ENCODE assay signal across 17 cellular contexts in genomic region chr1:223684488-223684792, GRCh38. TPM values are rescaled to one million over a fixed set of nuclear protein-coding genes. Genes with fewer than 3 reads are reported as not detected.
"Had no signal": no experiment of that assay in that cellular context is flagged by ENCODE, and none has a peak within 500 bp of the region (broad histone marks: within the 10 kb centered on the region; RNA-seq: fewer than 3 reads in every experiment).

No MANE protein-coding gene starts in this region.

- H3K36me3 ChIP-seq: left lung, stomach, WERI-Rb-1 had no signal

- H3K79me2 ChIP-seq: parathyroid adenoma had no signal

- H3K27me3 ChIP-seq: stomach had no signal

- H3K4me3 Mint-ChIP-seq: activated CD8-positive, alpha-beta memory T cell treated with anti-CD3 and anti-CD28 coated beads, Interleukin-2, amount 10 ng/mL, durations not matched to agents 7 days and 5 days; activated naive CD8-positive, alpha-beta T cell treated with anti-CD3 and anti-CD28 coated beads, Interleukin-2, amount 10 ng/mL, durations not matched to agents 7 days and 5 days; central memory CD8-positive, alpha-beta T cell; mesothelial cell of epicardium; natural killer cell treated with Interleukin-12 subunit alpha and Interleukin-12 subunit beta and Interleukin-15 and Interleukin-18, amount 100 ng/mL, for 72 hours; stimulated activated effector memory CD8-positive, alpha-beta T cell treated with anti-CD3 and anti-CD28 coated beads, Interleukin-12 subunit alpha, Interleukin-12 subunit beta, amount 100 ng/mL, for 72 hours had no signal

- H3K4me1 Mint-ChIP-seq: activated naive CD8-positive, alpha-beta T cell treated with anti-CD3 and anti-CD28 coated beads, Interleukin-2, amount 10 ng/mL, durations not matched to agents 7 days and 5 days; central memory CD8-positive, alpha-beta T cell; stimulated activated effector memory CD8-positive, alpha-beta T cell treated with anti-CD3 and anti-CD28 coated beads, Interleukin-12 subunit alpha, Interleukin-12 subunit beta, amount 100 ng/mL, for 72 hours had no signal

- H3K27ac ChIP-seq: coronary artery, left lung, parathyroid adenoma, stomach, WERI-Rb-1 had no signal

- H3K27ac Mint-ChIP-seq: activated CD8-positive, alpha-beta memory T cell treated with anti-CD3 and anti-CD28 coated beads, Interleukin-2, amount 10 ng/mL, durations not matched to agents 7 days and 5 days; activated naive CD8-positive, alpha-beta T cell treated with anti-CD3 and anti-CD28 coated beads, Interleukin-2, amount 10 ng/mL, durations not matched to agents 7 days and 5 days; activated T-helper 2 cell treated with anti-CD3 and anti-CD28 coated beads, Interferon-gamma antibody, Interleukin-2, Interleukin-4, amounts not matched to agents 10 μg/mL and 5 μg/mL and 100 μg/mL, durations not matched to agents 14 hours and 24 hours and 36 hours; mesothelial cell of epicardium; natural killer cell treated with Interleukin-12 subunit alpha and Interleukin-12 subunit beta and Interleukin-15 and Interleukin-18, amount 100 ng/mL, for 72 hours; stimulated activated effector memory CD8-positive, alpha-beta T cell treated with anti-CD3 and anti-CD28 coated beads, Interleukin-12 subunit alpha, Interleukin-12 subunit beta, amount 100 ng/mL, for 72 hours had no signal

- DNase-seq: left lung had no signal

- H3K9me3 Mint-ChIP-seq: activated naive CD8-positive, alpha-beta T cell treated with anti-CD3 and anti-CD28 coated beads, Interleukin-2, amount 10 ng/mL, durations not matched to agents 7 days and 5 days; central memory CD8-positive, alpha-beta T cell; mesothelial cell of epicardium; natural killer cell treated with Interleukin-12 subunit alpha and Interleukin-12 subunit beta and Interleukin-15 and Interleukin-18, amount 100 ng/mL, for 72 hours; stimulated activated effector memory CD8-positive, alpha-beta T cell treated with anti-CD3 and anti-CD28 coated beads, Interleukin-12 subunit alpha, Interleukin-12 subunit beta, amount 100 ng/mL, for 72 hours had no signal

- H3K9me3 ChIP-seq: left lung, stomach had no signal

- H3K4me3 ChIP-seq: coronary artery, left lung, smooth muscle cell, stomach had no signal

- H3K36me3 Mint-ChIP-seq: activated CD8-positive, alpha-beta memory T cell treated with anti-CD3 and anti-CD28 coated beads, Interleukin-2, amount 10 ng/mL, durations not matched to agents 7 days and 5 days; activated naive CD8-positive, alpha-beta T cell treated with anti-CD3 and anti-CD28 coated beads, Interleukin-2, amount 10 ng/mL, durations not matched to agents 7 days and 5 days; mesothelial cell of epicardium; natural killer cell treated with Interleukin-12 subunit alpha and Interleukin-12 subunit beta and Interleukin-15 and Interleukin-18, amount 100 ng/mL, for 72 hours; stimulated activated effector memory CD8-positive, alpha-beta T cell treated with anti-CD3 and anti-CD28 coated beads, Interleukin-12 subunit alpha, Interleukin-12 subunit beta, amount 100 ng/mL, for 72 hours had no signal

- H3K4me1 ChIP-seq: left lung, parathyroid adenoma had no signal

- H3K4me2 ChIP-seq: smooth muscle cell had no signal

- H3K9ac ChIP-seq: parathyroid adenoma had no signal

RNA-seq across cellular contexts. Expression of gene CAPN8, which starts 18.9 kb away (rescaled TPM):
- total RNA-seq: activated CD8-positive, alpha-beta memory T cell treated with anti-CD3 and anti-CD28 coated beads, Interleukin-2, amount 10 ng/mL, durations not matched to agents 7 days and 5 days; activated T-helper 2 cell treated with anti-CD3 and anti-CD28 coated beads, Interferon-gamma antibody, Interleukin-2, Interleukin-4, amounts not matched to agents 10 μg/mL and 5 μg/mL and 100 μg/mL, durations not matched to agents 14 hours and 24 hours and 36 hours; frontal cortex; lung microvascular endothelial cell; natural killer cell treated with Interleukin-12 subunit alpha and Interleukin-12 subunit beta and Interleukin-15 and Interleukin-18, amount 100 ng/mL, for 72 hours; sciatic nerve; smooth muscle cell; temporal lobe had no signal
- polyA plus RNA-seq: smooth muscle cell had no signal
